ENCODE assay signal across 8 cellular contexts in the genomic region with DNA sequence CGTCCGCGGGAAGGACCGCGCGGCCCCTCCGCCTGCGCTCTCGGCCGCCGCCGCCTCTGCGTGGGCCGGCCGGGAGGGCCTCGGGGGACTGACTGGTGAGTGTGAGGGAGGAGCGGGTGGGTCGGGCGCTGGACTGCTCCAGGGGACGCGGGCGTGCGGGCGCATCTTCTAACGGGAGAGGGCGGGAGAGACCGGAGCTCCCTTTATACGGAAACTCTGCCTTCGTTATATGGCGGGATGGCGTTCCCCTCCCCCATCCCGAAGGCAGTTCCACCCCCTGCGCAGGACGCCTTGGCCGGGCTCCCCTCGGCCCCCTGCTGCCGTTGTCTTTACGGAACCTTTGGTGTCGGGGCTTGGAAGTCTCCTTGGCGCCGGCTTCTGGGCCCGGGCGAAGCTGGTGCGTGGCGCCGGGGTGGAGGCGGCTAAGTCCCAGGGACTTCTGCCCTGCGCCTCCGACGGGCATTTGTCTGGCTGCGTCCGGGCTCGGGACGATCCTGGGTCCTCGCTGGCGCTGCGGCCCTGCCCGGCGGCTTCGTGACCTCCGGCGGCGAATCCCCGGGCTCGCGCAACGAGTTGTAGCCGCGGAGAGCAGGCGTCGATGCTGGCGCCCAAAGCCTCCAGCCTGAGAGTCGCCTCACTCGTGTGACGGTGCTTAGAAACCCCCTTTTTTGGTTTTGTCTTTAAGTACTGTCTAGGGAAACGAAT. TPM values are rescaled to one million over a fixed set of nuclear protein-coding genes. Genes with fewer than 3 reads are reported as not detected.
A peak's percentile ranks its signal among the peaks of the same experiment; 100 is the strongest.
DNase-seq lines count a peak whose midpoint lies in the region; ATAC-seq and TF ChIP-seq lines count a peak whose summit lies in the region.

No MANE protein-coding gene starts in this region.

- DNase-seq in AG08396 (ENCODE audit: low spot score) = peak; percentile 84
- DNase-seq in NCI-H446 (lab: John Stamatoyannopoulos, UW) = peak; percentile 46 to 70
- peak; percentile 68 to 70 for DNase-seq in activated CD4-positive, alpha-beta T cell treated with anti-CD3 and anti-CD28 coated beads, Interleukin-2, amount 50 U/mL, for 48 hours
- DNase-seq in dorsolateral prefrontal cortex = peak; percentile 36 to 82 (median 61)
- peak; percentile 65 to 93 for DNase-seq in lower leg skin (ENCODE audit: low spot score in 2 of 2)
- peak; percentile 45 to 46 for DNase-seq in stimulated activated CD4-positive, alpha-beta T cell treated with anti-CD3 and anti-CD28 coated beads, Interleukin-4, amount 100 ng/mL, for 48 hours (ENCODE audit: low read depth in 2 of 2)

- no peak for TF ChIP-seq POLR2A in lower leg skin (IDR thresholded peaks at IDR 0.05)

- H3K27me3 ChIP-seq in dorsolateral prefrontal cortex = no peaks in the 10 kb centered on the region

- H3K27ac ChIP-seq in dorsolateral prefrontal cortex = peak overlapping the region; percentile 59 to 98 (median 94)

- ATAC-seq in GM18870 (IDR thresholded peaks at IDR 0.05; ENCODE audit: unreplicated experiment) = peak; percentile 31
- peak; percentile 34 for ATAC-seq in HG03108 (IDR thresholded peaks at IDR 0.05; ENCODE audit: unreplicated experiment)

- WGBS in lower leg skin, 2 donors = 0 to 1% methylated on average over 33 to 54 of the region's 76 CpGs

- intact Hi-C loops in dorsolateral prefrontal cortex (cut with DNase I) (loop anchor here (1.0 to 10.0 kb wide), 8 partner anchors 24 to 889 kb away; a partner anchor contains a TSS), lower leg skin (cut with DNase I; ENCODE audit: low total_unique reads) (no loop called here)

- TF ChIP-seq CTCF in dorsolateral prefrontal cortex (IDR thresholded peaks at IDR 0.05 in 54 of 56, conservative IDR thresholded peaks at IDR 0.05 in 2 of 56; ENCODE audit: low read depth in 1 of 56, partially characterized antibody in 56 of 56) (peak in 5 of 56 donors; percentile 9 to 28 (median 21)), lower leg skin (IDR thresholded peaks at IDR 0.05) (no peak)

- H3K4me3 ChIP-seq in dorsolateral prefrontal cortex (peak overlapping the region; percentile 58 to 98 (median 89)), lower leg skin (ENCODE audit: low read depth, poor library complexity, severe bottlenecking) (peak overlapping the region; percentile 87)

RNA-seq across cellular contexts. Expression of a gene that starts 0.5 kb away (rescaled TPM):
- 10 to 100 TPM; 23.7 to 44.6 (median 31.9) TPM for total RNA-seq in dorsolateral prefrontal cortex
- 10 to 100 TPM; 19.5 to 36.1 (median 25.1) TPM for total RNA-seq in lower leg skin

RNA-seq across cellular contexts. Expression of a gene that starts 24.2 kb away (rescaled TPM):
- total RNA-seq in dorsolateral prefrontal cortex (10 to 100 TPM; 33.7 to 79.8 (median 60.2) TPM), lower leg skin (10 to 100 TPM; 38.2 to 98.7 (median 47.3) TPM)

Comparison
In these comparisons a context has a peak if more than half of its experiments do, and no peak if none do; other contexts are left out.
1. Peak in every context shown above with its lines: DNase-seq, ATAC-seq, H3K4me3 ChIP-seq and H3K27ac ChIP-seq.